In the genomic region with DNA sequence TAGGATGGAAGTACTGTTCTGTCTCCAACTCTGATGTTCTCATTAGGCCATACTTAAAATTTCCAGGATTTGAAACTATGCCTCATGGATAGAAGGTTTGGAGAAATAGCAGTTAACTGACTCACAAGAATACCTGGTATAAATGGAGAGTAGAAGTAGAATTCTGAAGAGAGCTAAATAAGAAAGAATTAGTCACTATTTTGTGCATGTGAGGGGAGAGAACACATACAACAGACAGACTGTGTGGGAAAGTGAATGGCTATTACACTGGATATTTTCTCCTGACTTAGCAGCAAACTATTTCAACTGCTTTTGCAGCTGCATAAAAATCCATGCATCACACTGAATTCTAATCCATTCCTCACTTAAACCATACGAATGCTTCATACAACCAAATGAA, we compare ENCODE assay signal across 13 cellular contexts.
DNase-seq lines count a peak whose midpoint lies in the region; ATAC-seq and TF ChIP-seq lines count a peak whose summit lies in the region.
"Had no signal": no experiment of that assay in that cellular context is flagged by ENCODE, and none has a peak within 500 bp of the region (broad histone marks: within the 10 kb centered on the region; RNA-seq: fewer than 3 reads in every experiment).

No MANE protein-coding gene starts in this region.

- WGBS in IMR-90 (ENCODE audit: extremely low coverage in 2 of 2, insufficient read length in 1 of 2), 2 experiments, result 83% methylated on average over 1 of the region's 1 CpG; no CpG with 5 or more reads in 1 of the 2 experiments

- no peak overlapping the region for H4K91ac ChIP-seq in IMR-90 (ENCODE audit: insufficient read depth, low read depth, low read length)

- no peaks in the 10 kb centered on the region for H3K36me3 ChIP-seq in IMR-90 (ENCODE audit: control insufficient read depth, insufficient read depth, low read length)
- no peaks in the 10 kb centered on the region for H3K36me3 ChIP-seq in upper lobe of right lung

- H3K9ac ChIP-seq in IMR-90 (ENCODE audit: low read depth, low read length), result no peak overlapping the region

- H3K9me3 ChIP-seq in IMR-90 (ENCODE audit: control insufficient read depth, insufficient read depth, low read length) (no peaks in the 10 kb centered on the region), upper lobe of right lung (no peaks in the 10 kb centered on the region)

- no peak overlapping the region for H2AK5ac ChIP-seq in IMR-90 (ENCODE audit: low read depth, low read length)

- H2BK120ac ChIP-seq in IMR-90 (ENCODE audit: low read depth, low read length), result no peak overlapping the region

- intact Hi-C loops in IMR-90 (cut with micrococcal nuclease) (no loop called here), upper lobe of right lung (cut with DNase I) (no loop called here)

- dilution Hi-C loops in IMR-90 (cut with HindIII; ENCODE audit: low sequenced_read_pairs, unreplicated experiment), result no loop called here

- TF ChIP-seq POLR2A in IMR-90 (IDR thresholded peaks at IDR 0.05; ENCODE audit: low read depth, low read length), result no peak

- H3K27ac ChIP-seq in IMR-90 (ENCODE audit: insufficient read depth, low read length) (no peak overlapping the region), upper lobe of right lung (no peak overlapping the region)

- no peak overlapping the region for H3K14ac ChIP-seq in IMR-90 (replicated peaks; ENCODE audit: low read depth, low read length)

- H2AK9ac ChIP-seq in IMR-90 (replicated peaks; ENCODE audit: low read depth, low read length, poor library complexity), result no peak overlapping the region

- no peak overlapping the region for H3K23ac ChIP-seq in IMR-90 (ENCODE audit: low read depth, low read length)

- H3K27me3 ChIP-seq in IMR-90 (ENCODE audit: control insufficient read depth, insufficient read depth, low read length) (no peaks in the 10 kb centered on the region), upper lobe of right lung (no peaks in the 10 kb centered on the region)

- no peak overlapping the region for H3K4ac ChIP-seq in IMR-90 (ENCODE audit: low read depth, low read length)

- H3K9me1 ChIP-seq in IMR-90 (ENCODE audit: insufficient read depth, low read length), result no peaks in the 10 kb centered on the region

- CTCF ChIA-PET in IMR-90 (lab: Yijun Ruan, JAX), result no interaction called here

- no peak overlapping the region for H3K4me2 ChIP-seq in IMR-90 (ENCODE audit: low read depth, low read length)
- H3K4me2 ChIP-seq: GM23338 had no signal

- POLR2A ChIA-PET in IMR-90 (lab: Charles Lee; ENCODE audit: unreplicated experiment), result no interaction called here

- peak; percentile 7 for DNase-seq in AG08395 (ENCODE audit: low spot score)
- peak; percentile 45 for DNase-seq in IMR-90
- DNase-seq in epithelial cell of proximal tubule (ENCODE audit: low read depth), result peak; percentile 4
- DNase-seq in renal cortical epithelial cell (ENCODE audit: low read depth), result peak; percentile 7
- DNase-seq in upper lobe of right lung, result no peak
- DNase-seq in GF-D8 (lab: John Stamatoyannopoulos, UW), result no peak
- DNase-seq: 8988T; CD8-positive, alpha-beta T cell; COR-L47; DND-41; H7 had no signal

- no peak overlapping the region for H2BK5ac ChIP-seq in IMR-90 (ENCODE audit: low read depth, low read length, poor library complexity, severe bottlenecking)

- no peak overlapping the region for H2AFZ ChIP-seq in IMR-90 (replicated peaks; ENCODE audit: low read length, poor library complexity)

- H3K56ac ChIP-seq in IMR-90 (ENCODE audit: extremely low read depth, insufficient read depth, low read length), result no peak overlapping the region

- in situ Hi-C loops in IMR-90 (cut with MboI; ENCODE audit: low sequenced_read_pairs), result no loop called here

- TF ChIP-seq CTCF in IMR-90 (conservative IDR thresholded peaks at IDR 0.05; ENCODE audit: low read depth, low read length) (no peak), epithelial cell of proximal tubule (conservative IDR thresholded peaks at IDR 0.05; ENCODE audit: low read depth, low read length) (no peak), upper lobe of right lung (IDR thresholded peaks at IDR 0.05) (no peak)

- BruUV-seq in IMR-90 (replicated peaks; lab: Mats Ljungman, UMichigan), result no TSS peak

- H3K79me1 ChIP-seq in IMR-90 (ENCODE audit: low read depth in 1 of 2, low read length in 2 of 2), result no peaks in the 10 kb centered on the region

- no peak overlapping the region for H2BK15ac ChIP-seq in IMR-90 (ENCODE audit: low read depth, low read length)

- H3K4me1 ChIP-seq in IMR-90 (ENCODE audit: control insufficient read depth, insufficient read depth, low read length), result no peaks in the 10 kb centered on the region; the same call in 1 of the 2 replicates
- no peaks in the 10 kb centered on the region for H3K4me1 ChIP-seq in upper lobe of right lung

- no peaks in the 10 kb centered on the region for H4K20me1 ChIP-seq in IMR-90 (ENCODE audit: insufficient read depth, low read length)

- no peak overlapping the region for H3K18ac ChIP-seq in IMR-90 (ENCODE audit: low read depth, low read length)

- ATAC-seq in IMR-90 (ENCODE audit: low read depth) (no peak), upper lobe of right lung (no peak), HG03460 (IDR thresholded peaks at IDR 0.05; ENCODE audit: unreplicated experiment) (no peak)
- ATAC-seq: CD8-positive, alpha-beta T cell; GM23338 had no signal

- H4K8ac ChIP-seq in IMR-90 (ENCODE audit: low read depth in 2 of 2, low read length in 2 of 2), result no peak overlapping the region

- TF ChIP-seq RAD21 in IMR-90 (IDR thresholded peaks at IDR 0.05; ENCODE audit: low read length), result no peak

- H3K4me3 ChIP-seq in IMR-90 (ENCODE audit: insufficient read depth, low read depth, low read length) (no peak overlapping the region), epithelial cell of proximal tubule (ENCODE audit: low read depth, low read length) (no peak overlapping the region), upper lobe of right lung (no peak overlapping the region)
- H3K4me3 ChIP-seq: GM23338 had no signal

- H2BK20ac ChIP-seq in IMR-90 (ENCODE audit: low read depth, low read length), result no peak overlapping the region

- no peak overlapping the region for H4K5ac ChIP-seq in IMR-90 (ENCODE audit: low read depth, low read length)

TF ChIP-seq in IMR-90, 13 proteins besides CTCF, POLR2A, EP300 and RAD21:
- TF ChIP-seq MXI1 (IDR thresholded peaks at IDR 0.05; ENCODE audit: borderline replicate concordance, low read depth, low read length) (no peak), MAZ (IDR thresholded peaks at IDR 0.05; ENCODE audit: borderline replicate concordance, low read depth, low read length) (no peak), RCOR1 (IDR thresholded peaks at IDR 0.05; ENCODE audit: insufficient replicate concordance, low read length) (no peak), SMC3 (IDR thresholded peaks at IDR 0.05; ENCODE audit: low read depth, low read length) (no peak), BHLHE40 (IDR thresholded peaks at IDR 0.05; ENCODE audit: low read depth, low read length) (no peak), NFE2L2 (IDR thresholded peaks at IDR 0.05; ENCODE audit: low read depth, low read length) (no peak), CHD1 (IDR thresholded peaks at IDR 0.05; ENCODE audit: low read depth, low read length) (no peak), RFX5 (IDR thresholded peaks at IDR 0.05; ENCODE audit: low read depth, low read length) (no peak)
- TF ChIP-seq, protein P1, sequence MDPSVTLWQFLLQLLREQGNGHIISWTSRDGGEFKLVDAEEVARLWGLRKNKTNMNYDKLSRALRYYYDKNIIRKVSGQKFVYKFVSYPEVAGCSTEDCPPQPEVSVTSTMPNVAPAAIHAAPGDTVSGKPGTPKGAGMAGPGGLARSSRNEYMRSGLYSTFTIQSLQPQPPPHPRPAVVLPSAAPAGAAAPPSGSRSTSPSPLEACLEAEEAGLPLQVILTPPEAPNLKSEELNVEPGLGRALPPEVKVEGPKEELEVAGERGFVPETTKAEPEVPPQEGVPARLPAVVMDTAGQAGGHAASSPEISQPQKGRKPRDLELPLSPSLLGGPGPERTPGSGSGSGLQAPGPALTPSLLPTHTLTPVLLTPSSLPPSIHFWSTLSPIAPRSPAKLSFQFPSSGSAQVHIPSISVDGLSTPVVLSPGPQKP (IDR thresholded peaks at IDR 0.05; ENCODE audit: borderline replicate concordance, low read depth, low read length), result no peak

Comparison
In these comparisons a context has a peak if more than half of its experiments do, and no peak if none do; other contexts are left out.
1. DNase-seq: peak in AG08395 (single experiment), IMR-90 (single experiment), epithelial cell of proximal tubule (single experiment) and renal cortical epithelial cell (single experiment); none in upper lobe of right lung (single experiment) and GF-D8 (single experiment).